15 cellular contexts compared by ENCODE assay signal in genomic region chr6:25025919-25026301, GRCh38.
DNase-seq lines count a peak whose midpoint lies in the region; ATAC-seq, FAIRE-seq and TF ChIP-seq lines count a peak whose summit lies in the region.
"Had no signal": no experiment of that assay in that cellular context is flagged by ENCODE, and none has a peak within 500 bp of the region (broad histone marks: within the 10 kb centered on the region; RNA-seq: fewer than 3 reads in every experiment).

No MANE protein-coding gene starts in this region.

- H3K9ac ChIP-seq in GM12878 (ENCODE audit: control insufficient read depth, insufficient read depth, low read length) (no peak overlapping the region), trophoblast cell (ENCODE audit: low read length) (no peak overlapping the region)

- no peaks in the 10 kb centered on the region for H3K9me2 ChIP-seq in PC-9 (ENCODE audit: insufficient read depth)

- no peak overlapping the region for H2BK120ac ChIP-seq in trophoblast cell (ENCODE audit: insufficient read depth, low read length, poor library complexity)

- no peak overlapping the region for H2BK12ac ChIP-seq in trophoblast cell (ENCODE audit: low read length)

- H2AK5ac ChIP-seq in trophoblast cell (ENCODE audit: low read length), result no peak overlapping the region

- H3K4ac ChIP-seq in trophoblast cell (ENCODE audit: low read depth, low read length), result no peak overlapping the region

- no peak overlapping the region for H3K23ac ChIP-seq in trophoblast cell (ENCODE audit: low read length)

- peak overlapping the region; percentile 90 for H3K27ac Mint-ChIP-seq in activated naive CD4-positive, alpha-beta T cell treated with anti-CD3 and anti-CD28 coated beads for 36 hours
- H3K27ac Mint-ChIP-seq in stimulated activated naive CD8-positive, alpha-beta T cell treated with anti-CD3 and anti-CD28 coated beads, Interleukin-15, Interleukin-2, amounts not matched to agents 100 ng/mL and 50 ng/mL, for 24 hours, result peak overlapping the region; percentile 62
- H3K27ac Mint-ChIP-seq: H9 had no signal

- H3K4me2 ChIP-seq in PC-9 (no peak overlapping the region), GM12878 (ENCODE audit: control insufficient read depth, insufficient read depth) (no peak overlapping the region), trophoblast cell (ENCODE audit: low read length) (no peak overlapping the region)

- CTCF ChIA-PET in activated naive CD4-positive, alpha-beta T cell treated with anti-CD3 and anti-CD28 coated beads for 36 hours (lab: Charles Lee), result interaction anchor here (0.6 to 6.8 kb wide), 20 partner anchors 8 to 251 kb away, joined by 3 to 110 read pairs (median 8); partner anchors contain the start of genes GMNN and RIPOR2
- CTCF ChIA-PET in PC-9 (lab: Charles Lee), result interaction anchor here (0.6 to 2.8 kb wide), 4 partner anchors 8 to 169 kb away, joined by 5 to 12 read pairs (median 11); no protein-coding TSS in a partner anchor
- CTCF ChIA-PET in GM12878 (lab: Yijun Ruan, JAX), result interaction anchor here (0.7 to 18.8 kb wide), 43 partner anchors 8 to 789 kb away, joined by 3 to 314 read pairs (median 5); partner anchors contain the start of gene RIPOR2

- H2AFZ ChIP-seq in PC-9, result peak overlapping the region; percentile 33; the same call in 1 of the 2 replicates
- no peak overlapping the region for H2AFZ ChIP-seq in GM12878 (ENCODE audit: control insufficient read depth, low read depth, low read length)
- H2AFZ ChIP-seq in trophoblast cell (ENCODE audit: insufficient read depth, low read length, poor library complexity), result no peak overlapping the region

- no peak overlapping the region for H2BK5ac ChIP-seq in trophoblast cell (ENCODE audit: low read depth, low read length, poor library complexity)

- H3K4me1 Mint-ChIP-seq in activated naive CD4-positive, alpha-beta T cell treated with anti-CD3 and anti-CD28 coated beads for 36 hours (ENCODE audit: low read depth), result peaks cover 55% of the 10 kb centered on the region
- peaks cover 36% of the 10 kb centered on the region for H3K4me1 Mint-ChIP-seq in stimulated activated naive CD8-positive, alpha-beta T cell treated with anti-CD3 and anti-CD28 coated beads, Interleukin-15, Interleukin-2, amounts not matched to agents 100 ng/mL and 50 ng/mL, for 24 hours (ENCODE audit: low read depth)

- WGBS in GM12878 (ENCODE audit: insufficient coverage, insufficient replicate concordance, low lambda C conversion rate, missing lambda C conversion rate), result 0% methylated on average over 2 of the region's 2 CpGs
- WGBS in trophoblast cell (ENCODE audit: extremely low coverage, insufficient coverage, insufficient read length), result no CpG with 5 or more reads among the region's 2 CpGs

- H3K27ac ChIP-seq in PC-9 (no peak overlapping the region), GM12878 (ENCODE audit: control insufficient read depth, insufficient read depth) (no peak overlapping the region), trophoblast cell (ENCODE audit: low read depth, low read length) (no peak overlapping the region)
- H3K27ac ChIP-seq: gastrocnemius medialis, sigmoid colon had no signal

- no peaks in the 10 kb centered on the region for H3K9me3 Mint-ChIP-seq in activated naive CD4-positive, alpha-beta T cell treated with anti-CD3 and anti-CD28 coated beads for 36 hours
- no peaks in the 10 kb centered on the region for H3K9me3 Mint-ChIP-seq in stimulated activated naive CD8-positive, alpha-beta T cell treated with anti-CD3 and anti-CD28 coated beads, Interleukin-15, Interleukin-2, amounts not matched to agents 100 ng/mL and 50 ng/mL, for 24 hours
- H3K9me3 Mint-ChIP-seq: H9 had no signal

- SMC1A ChIA-PET in GM12878 (lab: Charles Lee; ENCODE audit: uncharacterized antibody, unreplicated experiment), result interaction anchor here (0.7 to 6.9 kb wide), 31 partner anchors 8 to 442 kb away, joined by 3 to 126 read pairs (median 9); no protein-coding TSS in a partner anchor

- H4K8ac ChIP-seq in trophoblast cell (ENCODE audit: low read depth, low read length), result no peak overlapping the region

- no peaks in the 10 kb centered on the region for H3K27me3 ChIP-seq in PC-9 (ENCODE audit: insufficient read depth, low read depth)
- H3K27me3 ChIP-seq in GM12878 (replicated peaks in 1 of 2; ENCODE audit: control insufficient read depth in 2 of 2, insufficient read depth in 2 of 2, low read length in 1 of 2), result no peaks in the 10 kb centered on the region
- H3K27me3 ChIP-seq in trophoblast cell (ENCODE audit: insufficient read depth, low read length), result no peaks in the 10 kb centered on the region
- H3K27me3 ChIP-seq: gastrocnemius medialis, sigmoid colon had no signal

- H3K4me1 ChIP-seq in PC-9 (replicated peaks; ENCODE audit: insufficient read depth) (peaks cover 4% of the 10 kb centered on the region), GM12878 (ENCODE audit: control insufficient read depth, insufficient read depth, low read length) (peaks cover 7% of the 10 kb centered on the region), trophoblast cell (ENCODE audit: control insufficient read depth in 1 of 2, insufficient read depth in 2 of 2, low read length in 2 of 2) (peaks cover 0 to 8% of the 10 kb centered on the region in 2 experiments)
- H3K4me1 ChIP-seq: gastrocnemius medialis, sigmoid colon had no signal

- TF ChIP-seq CTCF in PC-9 (conservative IDR thresholded peaks at IDR 0.05) (no peak), GM12878 (IDR thresholded peaks at IDR 0.05 in 2 of 3, conservative IDR thresholded peaks at IDR 0.05 in 1 of 3; ENCODE audit: control insufficient read depth in 2 of 3, extremely low read depth in 1 of 3, insufficient read depth in 1 of 3, low read depth in 3 of 3, low read length in 3 of 3) (no peak)

- no peaks in the 10 kb centered on the region for H3K27me3 Mint-ChIP-seq in activated naive CD4-positive, alpha-beta T cell treated with anti-CD3 and anti-CD28 coated beads for 36 hours (ENCODE audit: low read depth)
- H3K27me3 Mint-ChIP-seq in stimulated activated naive CD8-positive, alpha-beta T cell treated with anti-CD3 and anti-CD28 coated beads, Interleukin-15, Interleukin-2, amounts not matched to agents 100 ng/mL and 50 ng/mL, for 24 hours, result no peaks in the 10 kb centered on the region

- H3K36me3 ChIP-seq in PC-9 (ENCODE audit: low read depth) (no peaks in the 10 kb centered on the region), GM12878 (ENCODE audit: control insufficient read depth in 2 of 2, insufficient read depth in 2 of 2, low read length in 1 of 2) (no peaks in the 10 kb centered on the region), trophoblast cell (ENCODE audit: control insufficient read depth in 1 of 2, insufficient read depth in 2 of 2, low read length in 2 of 2) (no peaks in the 10 kb centered on the region)
- H3K36me3 ChIP-seq: gastrocnemius medialis, sigmoid colon had no signal

- H3K36me3 Mint-ChIP-seq in activated naive CD4-positive, alpha-beta T cell treated with anti-CD3 and anti-CD28 coated beads for 36 hours (ENCODE audit: low read depth), result peaks cover 6% of the 10 kb centered on the region
- no peaks in the 10 kb centered on the region for H3K36me3 Mint-ChIP-seq in stimulated activated naive CD8-positive, alpha-beta T cell treated with anti-CD3 and anti-CD28 coated beads, Interleukin-15, Interleukin-2, amounts not matched to agents 100 ng/mL and 50 ng/mL, for 24 hours (ENCODE audit: low read depth)

- H4K91ac ChIP-seq in trophoblast cell (ENCODE audit: low read depth, low read length), result no peak overlapping the region

- H3K4me3 ChIP-seq in PC-9, result no peak overlapping the region
- H3K4me3 ChIP-seq in GM12878, result no peak overlapping the region
- H3K4me3 ChIP-seq in trophoblast cell (ENCODE audit: low read depth, low read length), result no peak overlapping the region
- H3K4me3 ChIP-seq: gastrocnemius medialis, sigmoid colon had no signal

- no peaks in the 10 kb centered on the region for H4K20me1 ChIP-seq in PC-9 (ENCODE audit: insufficient read depth)
- no peaks in the 10 kb centered on the region for H4K20me1 ChIP-seq in GM12878 (ENCODE audit: control insufficient read depth, insufficient read depth)

- H3K14ac ChIP-seq in trophoblast cell (ENCODE audit: low read length), result no peak overlapping the region

- DNase-seq in activated naive CD4-positive, alpha-beta T cell treated with anti-CD3 and anti-CD28 coated beads for 36 hours, result no peak
- DNase-seq in activated naive CD4-positive, alpha-beta T cell treated with Interleukin-2 at 50 U/mL for 16 hours, result no peak
- DNase-seq in PC-9, result no peak
- no peak for DNase-seq in GM12878 (ENCODE audit: low read depth, low spot score)
- DNase-seq in GM12892 (ENCODE audit: insufficient read length), result no peak
- DNase-seq in trophoblast cell, result no peak
- DNase-seq: gastrocnemius medialis; H9; Kasumi-1; NCI-H1694; sigmoid colon; stimulated activated naive CD4-positive, alpha-beta T cell treated with Interleukin-2 at 50 U/mL for 16 hours had no signal

- intact Hi-C loops in activated naive CD4-positive, alpha-beta T cell treated with anti-CD3 and anti-CD28 coated beads for 36 hours (cut with micrococcal nuclease), result loop anchor here (1.0 to 2.0 kb wide), 4 partner anchors 15 to 112 kb away; no protein-coding TSS in a partner anchor
- intact Hi-C loops in PC-9 (cut with micrococcal nuclease; ENCODE audit: unreplicated experiment) (loop anchor here (2.0 kb wide), 1 partner anchor 45 kb away; no protein-coding TSS in a partner anchor), GM12878 (cut with micrococcal nuclease; ENCODE audit: unreplicated experiment) (loop anchor here (10.0 kb wide), 1 partner anchor 311 kb away; the partner anchor contains the start of gene C6orf62)

- ATAC-seq in GM12878 (no peak), GM18861 (IDR thresholded peaks at IDR 0.05; ENCODE audit: unreplicated experiment) (no peak)
- ATAC-seq: gastrocnemius medialis, Panc1 had no signal

- RAD21 ChIA-PET in GM12878 (lab: Charles Lee; ENCODE audit: unreplicated experiment), result interaction anchor here (0.6 to 5.3 kb wide), 25 partner anchors 8 to 185 kb away, joined by 3 to 134 read pairs (median 12); partner anchors contain the start of gene RIPOR2

- H3K18ac ChIP-seq in trophoblast cell (ENCODE audit: low read length), result no peak overlapping the region

- TF ChIP-seq RAD21 in GM12878 (IDR thresholded peaks at IDR 0.05; ENCODE audit: insufficient read depth, low read depth, low read length), result no peak

- no peaks in the 10 kb centered on the region for H3F3A ChIP-seq in PC-9 (ENCODE audit: insufficient read depth, low read depth)

- H3K79me2 ChIP-seq in PC-9 (ENCODE audit: low read depth) (no peaks in the 10 kb centered on the region), GM12878 (ENCODE audit: control insufficient read depth, insufficient read depth, low read length) (no peaks in the 10 kb centered on the region), trophoblast cell (ENCODE audit: control insufficient read depth, insufficient read depth, low read length, poor library complexity) (no peaks in the 10 kb centered on the region)

- BruUV-seq in PC-9 (replicated peaks; lab: Mats Ljungman, UMichigan), result no TSS peak
- no TSS peak for BruUV-seq in GM12878 (replicated peaks; lab: Mats Ljungman, UMichigan)

- peak overlapping the region; percentile 65 for H3K4me3 Mint-ChIP-seq in activated naive CD4-positive, alpha-beta T cell treated with anti-CD3 and anti-CD28 coated beads for 36 hours
- peak overlapping the region; percentile 38 for H3K4me3 Mint-ChIP-seq in stimulated activated naive CD8-positive, alpha-beta T cell treated with anti-CD3 and anti-CD28 coated beads, Interleukin-15, Interleukin-2, amounts not matched to agents 100 ng/mL and 50 ng/mL, for 24 hours
- H3K4me3 Mint-ChIP-seq: H9 had no signal

- H3K9me3 ChIP-seq in PC-9 (ENCODE audit: insufficient read depth, low read depth) (no peaks in the 10 kb centered on the region), GM12878 (replicated peaks; ENCODE audit: control insufficient read depth, insufficient read depth, low read length) (no peaks in the 10 kb centered on the region), trophoblast cell (ENCODE audit: insufficient read depth, low read depth, low read length) (no peaks in the 10 kb centered on the region)
- H3K9me3 ChIP-seq: gastrocnemius medialis, sigmoid colon had no signal

- no peaks in the 10 kb centered on the region for H3K79me1 ChIP-seq in trophoblast cell (ENCODE audit: low read length)

- in situ Hi-C loops in GM12878 (cut with MboI), result no loop called here

- no peak overlapping the region for H4K12ac ChIP-seq in trophoblast cell (ENCODE audit: low read depth, low read length)

- TF ChIP-seq EP300 in GM12878 (IDR thresholded peaks at IDR 0.05; ENCODE audit: borderline replicate concordance in 1 of 2, control insufficient read depth in 1 of 2, low read depth in 2 of 2, low read length in 2 of 2), result no peak

- FAIRE-seq in GM12878 (lab: Jason Lieb, UNC), result no peak
- FAIRE-seq in GM12892 (lab: Jason Lieb, UNC), result no peak

- POLR2A ChIA-PET in PC-9 (lab: Charles Lee; ENCODE audit: unreplicated experiment) (interaction anchor here (0.7 to 0.8 kb wide), 2 partner anchors 21 to 148 kb away, joined by 3 to 13 read pairs; no protein-coding TSS in a partner anchor), GM12878 (lab: Charles Lee) (interaction anchor here (0.5 to 5.6 kb wide), 12 partner anchors 9 to 362 kb away, joined by 3 to 32 read pairs (median 8); no protein-coding TSS in a partner anchor)

- TF ChIP-seq POLR2A in GM12878 (IDR thresholded peaks at IDR 0.05; ENCODE audit: low read depth, low read length), result no peak
- TF ChIP-seq POLR2A in GM12892 (IDR thresholded peaks at IDR 0.05; ENCODE audit: low read depth, low read length), result no peak
